Comparison of ENCODE assay signal across 26 cellular contexts in genomic region chr3:45503904-45504651, GRCh38.
"Had no signal": no experiment of that assay in that cellular context is flagged by ENCODE, and none has a peak within 500 bp of the region (broad histone marks: within the 10 kb centered on the region; RNA-seq: fewer than 3 reads in every experiment).

No MANE protein-coding gene starts in this region.

- H3K9me3 Mint-ChIP-seq: activated B cell treated with CpG ODN at 0.5 μM for 24 hours; activated CD8-positive, alpha-beta T cell treated with anti-CD3 and anti-CD28 coated beads for 36 hours; activated naive CD4-positive, alpha-beta T cell treated with anti-CD3 and anti-CD28 coated beads for 36 hours; activated naive CD4-positive, alpha-beta T cell treated with anti-CD3 and anti-CD28 coated beads, Interleukin-2, amount 50 U/mL, for 24 hours; activated naive CD8-positive, alpha-beta T cell treated with anti-CD3 and anti-CD28 coated beads, Interleukin-2, amount 10 ng/mL, durations not matched to agents 7 days and 5 days; activated T-cell treated with anti-CD3 and anti-CD28 coated beads, Interleukin-2, amount 50 U/mL, for 4 hours; activated T-helper 17 cell treated with anti-CD3 and anti-CD28 coated beads, Interleukin-2, amount 50 U/mL, for 72 hours; central memory CD8-positive, alpha-beta T cell; dendritic cell treated with granulocyte-macrophage colony-stimulating factor and Interleukin-4, amounts not matched to agents 40 ng/mL and 50 ng/mL, for 4 days; endodermal cell had no signal

- H3K27ac ChIP-seq: brain microvascular endothelial cell, coronary artery, dorsolateral prefrontal cortex had no signal

- H3K4me3 Mint-ChIP-seq: activated B cell treated with CpG ODN at 0.5 μM for 24 hours; activated CD8-positive, alpha-beta T cell treated with anti-CD3 and anti-CD28 coated beads for 36 hours; activated naive CD4-positive, alpha-beta T cell treated with anti-CD3 and anti-CD28 coated beads for 36 hours; activated naive CD4-positive, alpha-beta T cell treated with anti-CD3 and anti-CD28 coated beads, Interleukin-2, amount 50 U/mL, for 24 hours; activated naive CD8-positive, alpha-beta T cell treated with anti-CD3 and anti-CD28 coated beads, Interleukin-2, amount 10 ng/mL, durations not matched to agents 7 days and 5 days; activated T-cell treated with anti-CD3 and anti-CD28 coated beads, Interleukin-2, amount 50 U/mL, for 4 hours; activated T-helper 17 cell treated with anti-CD3 and anti-CD28 coated beads, Interleukin-2, amount 50 U/mL, for 72 hours; central memory CD8-positive, alpha-beta T cell; dendritic cell treated with granulocyte-macrophage colony-stimulating factor and Interleukin-4, amounts not matched to agents 40 ng/mL and 50 ng/mL, for 4 days; endodermal cell had no signal

- H3K36me3 ChIP-seq: brain microvascular endothelial cell had no signal

- H3K27me3 ChIP-seq: brain microvascular endothelial cell, dorsolateral prefrontal cortex had no signal

- H3K27me3 Mint-ChIP-seq: activated B cell treated with CpG ODN at 0.5 μM for 24 hours; activated CD8-positive, alpha-beta T cell treated with anti-CD3 and anti-CD28 coated beads for 36 hours; activated naive CD4-positive, alpha-beta T cell treated with anti-CD3 and anti-CD28 coated beads, Interleukin-2, amount 50 U/mL, for 24 hours; activated naive CD8-positive, alpha-beta T cell treated with anti-CD3 and anti-CD28 coated beads, Interleukin-2, amount 10 ng/mL, durations not matched to agents 7 days and 5 days; activated T-helper 17 cell treated with anti-CD3 and anti-CD28 coated beads, Interleukin-2, amount 50 U/mL, for 72 hours; central memory CD8-positive, alpha-beta T cell; dendritic cell treated with granulocyte-macrophage colony-stimulating factor and Interleukin-4, amounts not matched to agents 40 ng/mL and 50 ng/mL, for 4 days had no signal

- H3K4me1 Mint-ChIP-seq: activated B cell treated with CpG ODN at 0.5 μM for 24 hours; activated naive CD4-positive, alpha-beta T cell treated with anti-CD3 and anti-CD28 coated beads, Interleukin-2, amount 50 U/mL, for 24 hours; activated naive CD8-positive, alpha-beta T cell treated with anti-CD3 and anti-CD28 coated beads, Interleukin-2, amount 10 ng/mL, durations not matched to agents 7 days and 5 days; activated T-helper 17 cell treated with anti-CD3 and anti-CD28 coated beads, Interleukin-2, amount 50 U/mL, for 72 hours; central memory CD8-positive, alpha-beta T cell; endodermal cell had no signal

- H3K27ac Mint-ChIP-seq: activated B cell treated with CpG ODN at 0.5 μM for 24 hours; activated CD8-positive, alpha-beta T cell treated with anti-CD3 and anti-CD28 coated beads for 36 hours; activated naive CD4-positive, alpha-beta T cell treated with anti-CD3 and anti-CD28 coated beads for 36 hours; activated naive CD4-positive, alpha-beta T cell treated with anti-CD3 and anti-CD28 coated beads, Interleukin-2, amount 50 U/mL, for 24 hours; activated naive CD8-positive, alpha-beta T cell treated with anti-CD3 and anti-CD28 coated beads, Interleukin-2, amount 10 ng/mL, durations not matched to agents 7 days and 5 days; activated T-helper 17 cell treated with anti-CD3 and anti-CD28 coated beads, Interleukin-2, amount 50 U/mL, for 72 hours; dendritic cell treated with granulocyte-macrophage colony-stimulating factor and Interleukin-4, amounts not matched to agents 40 ng/mL and 50 ng/mL, for 4 days; endodermal cell had no signal

- ATAC-seq: activated CD4-positive, CD25-positive, alpha-beta regulatory T cell treated with anti-CD3 and anti-CD28 coated beads, Interleukin-2, amount 50 U/mL, for 24 hours; activated CD8-positive, alpha-beta T cell treated with anti-CD3 and anti-CD28 coated beads for 36 hours; activated T-cell treated with anti-CD3 and anti-CD28 coated beads, Interleukin-2, amount 50 U/mL, for 4 hours; activated T-helper 17 cell treated with anti-CD3 and anti-CD28 coated beads, Interleukin-2, amount 50 U/mL, for 72 hours; esophagus mucosa had no signal

- DNase-seq: activated B cell treated with CpG ODN at 0.5 μM for 24 hours; activated CD4-positive, alpha-beta T cell treated with anti-CD3 and anti-CD28 coated beads for 48 hours; activated CD4-positive, alpha-beta T cell treated with anti-CD3 and anti-CD28 coated beads, Interleukin-2, amount 50 U/mL, for 1 hour; activated CD4-positive, alpha-beta T cell treated with anti-CD3 and anti-CD28 coated beads, Interleukin-2, amount 50 U/mL, for 48 hours; activated CD8-positive, alpha-beta memory T cell treated with anti-CD3 and anti-CD28 coated beads for 24 hours; activated CD8-positive, alpha-beta T cell treated with anti-CD3 and anti-CD28 coated beads for 36 hours; activated effector memory CD4-positive, alpha-beta T cell treated with anti-CD3 and anti-CD28 coated beads, Interleukin-2, amount 50 U/mL, for 16 hours; activated naive CD4-positive, alpha-beta T cell treated with anti-CD3 and anti-CD28 coated beads for 36 hours; activated naive CD8-positive, alpha-beta T cell treated with anti-CD3 and anti-CD28 coated beads, Interleukin-2, amount 10 ng/mL, durations not matched to agents 7 days and 5 days; activated T-cell treated with anti-CD3 and anti-CD28 coated beads, Interleukin-2, amount 50 U/mL, for 4 hours; amniotic stem cell; anterior cingulate cortex; brain microvascular endothelial cell; dorsolateral prefrontal cortex; effector memory CD4-positive, alpha-beta T cell; endodermal cell; foreskin fibroblast; head of caudate nucleus; T-helper 2 cell had no signal

- H3K4me3 ChIP-seq: coronary artery, dorsolateral prefrontal cortex had no signal
